29 cellular contexts compared by ENCODE assay signal in genomic region chr15:73324496-73325170, GRCh38. TPM values are rescaled to one million over a fixed set of nuclear protein-coding genes. Genes with fewer than 3 reads are reported as not detected.
DNase-seq lines count a peak whose midpoint lies in the region; ATAC-seq, FAIRE-seq and TF ChIP-seq lines count a peak whose summit lies in the region.
"Had no signal": no experiment of that assay in that cellular context is flagged by ENCODE, and none has a peak within 500 bp of the region (broad histone marks: within the 10 kb centered on the region; RNA-seq: fewer than 3 reads in every experiment).

No MANE protein-coding gene starts in this region.

- 87% methylated on average over 7 of the region's 16 CpGs for WGBS in right lobe of liver (ENCODE audit: insufficient coverage, low coverage, low lambda C conversion rate, missing lambda C conversion rate)
- 60% methylated on average over 11 of the region's 16 CpGs for WGBS in HepG2 (ENCODE audit: low lambda C conversion rate)
- WGBS in trophoblast cell (ENCODE audit: extremely low coverage, insufficient coverage, insufficient read length): no CpG with 5 or more reads among the region's 16 CpGs
- 96% methylated on average over 11 of the region's 16 CpGs for whole genome bisulfite sequencing in esophagus muscularis mucosa

- in situ Hi-C loops in HepG2 (cut with HindIII; ENCODE audit: extremely low pct_ligation_motif_present, low pct_unique_long_range_greater_than_20kb): no loop called here

- TF ChIP-seq RAD21 in HepG2 (CRISPR knock-in tag; IDR thresholded peaks at IDR 0.05): no peak

- H3K14ac ChIP-seq in trophoblast cell (ENCODE audit: low read length): no peak overlapping the region

- POLR2A ChIA-PET in HepG2 (lab: Yijun Ruan, JAX) (no interaction called here), activated B cell treated with CpG ODN at 0.5 μM for 24 hours (lab: Charles Lee) (no interaction called here)

- H3K23ac ChIP-seq in trophoblast cell (ENCODE audit: low read length): no peak overlapping the region

- H3K79me1 ChIP-seq in trophoblast cell (ENCODE audit: low read length): no peaks in the 10 kb centered on the region

- no peak overlapping the region for H4K8ac ChIP-seq in trophoblast cell (ENCODE audit: low read depth, low read length)

- no peak for FAIRE-seq in HepG2 (lab: Jason Lieb, UNC)
- FAIRE-seq: A549, GM12891 had no signal

- no peaks in the 10 kb centered on the region for H3K27me3 ChIP-seq in right lobe of liver
- peaks cover 4 to 41% of the 10 kb centered on the region in 2 experiments; a peak in 4 of 5 replicates for H3K27me3 ChIP-seq in HepG2 (ENCODE audit: control insufficient read depth in 1 of 2, insufficient read depth in 2 of 2, low read length in 2 of 2)
- no peaks in the 10 kb centered on the region for H3K27me3 ChIP-seq in trophoblast cell (ENCODE audit: insufficient read depth, low read length)
- peaks cover 0 to 65% (median 3%) of the 10 kb centered on the region in 4 donors for H3K27me3 ChIP-seq in esophagus muscularis mucosa
- H3K27me3 ChIP-seq: MG63, SJSA1 had no signal

- H3K4me2 ChIP-seq in HepG2 (ENCODE audit: low read depth, low read length) (no peak overlapping the region), trophoblast cell (ENCODE audit: low read length) (no peak overlapping the region)
- H3K4me2 ChIP-seq: A549, PC-9 had no signal

- no peak overlapping the region for H2AFZ ChIP-seq in HepG2 (ENCODE audit: low read length)
- no peak overlapping the region for H2AFZ ChIP-seq in trophoblast cell (ENCODE audit: insufficient read depth, low read length, poor library complexity)
- H2AFZ ChIP-seq: PC-9 had no signal

- no peak overlapping the region for H2AK5ac ChIP-seq in trophoblast cell (ENCODE audit: low read length)

- H4K91ac ChIP-seq in trophoblast cell (ENCODE audit: low read depth, low read length): no peak overlapping the region

- CTCF ChIA-PET in HepG2 (lab: Yijun Ruan, JAX; ENCODE audit: low intra/inter-chr PET ratio, low total read pairs) (no interaction called here), activated B cell treated with CpG ODN at 0.5 μM for 24 hours (lab: Charles Lee) (no interaction called here)

- H3K9me3 Mint-ChIP-seq in activated B cell treated with CpG ODN at 0.5 μM for 24 hours: no peaks in the 10 kb centered on the region
- H3K9me3 Mint-ChIP-seq: CD8-positive, alpha-beta memory T cell; H9; HFFc6 had no signal

- no peaks in the 10 kb centered on the region for H3K9me3 ChIP-seq in right lobe of liver
- H3K9me3 ChIP-seq in HepG2 (ENCODE audit: low read length): no peaks in the 10 kb centered on the region
- H3K9me3 ChIP-seq in trophoblast cell (ENCODE audit: insufficient read depth, low read depth, low read length): no peaks in the 10 kb centered on the region
- H3K9me3 ChIP-seq in esophagus muscularis mucosa: no peaks in the 10 kb centered on the region
- H3K9me3 ChIP-seq: A549, MG63, SJSA1 had no signal

- TF ChIP-seq CTCF in right lobe of liver (IDR thresholded peaks at IDR 0.05): no peak
- TF ChIP-seq CTCF in HepG2 (CRISPR knock-in tag; IDR thresholded peaks at IDR 0.05): no peak
- TF ChIP-seq CTCF in activated B cell treated with CpG ODN at 0.5 μM for 24 hours (IDR thresholded peaks at IDR 0.05): no peak
- TF ChIP-seq CTCF in esophagus muscularis mucosa (IDR thresholded peaks at IDR 0.05): no peak

- H3K36me3 Mint-ChIP-seq in activated B cell treated with CpG ODN at 0.5 μM for 24 hours (ENCODE audit: low read depth): no peaks in the 10 kb centered on the region
- H3K36me3 Mint-ChIP-seq: CD8-positive, alpha-beta memory T cell had no signal

- no peaks in the 10 kb centered on the region for H3K79me2 ChIP-seq in HepG2 (ENCODE audit: insufficient read depth, low read length)
- H3K79me2 ChIP-seq in trophoblast cell (ENCODE audit: control insufficient read depth, insufficient read depth, low read length, poor library complexity): no peaks in the 10 kb centered on the region

- intact Hi-C loops in right lobe of liver (cut with DNase I): no loop called here
- intact Hi-C loops in HepG2 (cut with micrococcal nuclease; ENCODE audit: unreplicated experiment): no loop called here
- intact Hi-C loops in activated B cell treated with CpG ODN at 0.5 μM for 24 hours (cut with micrococcal nuclease): no loop called here
- intact Hi-C loops in esophagus muscularis mucosa (cut with DNase I): no loop called here

- H3K27ac Mint-ChIP-seq in activated B cell treated with CpG ODN at 0.5 μM for 24 hours: no peak overlapping the region
- H3K27ac Mint-ChIP-seq: CD8-positive, alpha-beta memory T cell; HFFc6 had no signal

- TF ChIP-seq EP300 in HepG2 (IDR thresholded peaks at IDR 0.05; ENCODE audit: low read depth in 2 of 2, low read length in 2 of 2) (no peak), HepG2 (CRISPR knock-in tag; IDR thresholded peaks at IDR 0.05; ENCODE audit: borderline replicate concordance) (no peak), esophagus muscularis mucosa (IDR thresholded peaks at IDR 0.05) (no peak)

- no peak overlapping the region for H3K4me3 ChIP-seq in right lobe of liver
- H3K4me3 ChIP-seq in HepG2 (replicated peaks in 1 of 3; ENCODE audit: insufficient read depth in 1 of 3, low read depth in 2 of 3, low read length in 3 of 3): no peak overlapping the region
- H3K4me3 ChIP-seq in trophoblast cell (ENCODE audit: low read depth, low read length): peak overlapping the region; percentile 50
- H3K4me3 ChIP-seq in esophagus muscularis mucosa: no peak overlapping the region
- H3K4me3 ChIP-seq: A549, MG63, PC-9, SJSA1 had no signal

- no peak for TF ChIP-seq POLR2A in right lobe of liver (IDR thresholded peaks at IDR 0.05)
- no peak for TF ChIP-seq POLR2A in HepG2 (IDR thresholded peaks at IDR 0.05; ENCODE audit: insufficient read depth in 1 of 2, low read depth in 2 of 2, low read length in 2 of 2)
- no peak for TF ChIP-seq POLR2A in esophagus muscularis mucosa (IDR thresholded peaks at IDR 0.05; ENCODE audit: low read depth)

- no peak overlapping the region for H2BK120ac ChIP-seq in trophoblast cell (ENCODE audit: insufficient read depth, low read length, poor library complexity)

- ATAC-seq in right lobe of liver: no peak
- ATAC-seq in HepG2: no peak
- ATAC-seq in activated B cell treated with CpG ODN at 0.5 μM for 24 hours (ENCODE audit: low read depth): no peak
- ATAC-seq in GM21367 (IDR thresholded peaks at IDR 0.05; ENCODE audit: unreplicated experiment): no peak

- H3K27me3 Mint-ChIP-seq in activated B cell treated with CpG ODN at 0.5 μM for 24 hours: no peaks in the 10 kb centered on the region

- no TSS peak for BruUV-seq in HepG2 (replicated peaks; lab: Mats Ljungman, UMichigan)

- H3K4me1 Mint-ChIP-seq in activated B cell treated with CpG ODN at 0.5 μM for 24 hours: peaks cover 4% of the 10 kb centered on the region

- H3K4ac ChIP-seq in trophoblast cell (ENCODE audit: low read depth, low read length): no peak overlapping the region

- H3K9ac ChIP-seq in HepG2 (ENCODE audit: insufficient read depth, low read depth, low read length): no peak overlapping the region
- no peak overlapping the region for H3K9ac ChIP-seq in trophoblast cell (ENCODE audit: low read length)

- peak in 2 of 3 donors; percentile 5 to 15 for DNase-seq in right lobe of liver
- DNase-seq in HepG2 (ENCODE audit: low spot score): no peak
- DNase-seq in activated B cell treated with CpG ODN at 0.5 μM for 24 hours: peak; percentile 11
- no peak for DNase-seq in trophoblast cell
- no peak for DNase-seq in activated T-cell treated with anti-CD3 and anti-CD28 coated beads, Interleukin-2, amount 50 U/mL, for 1 hour
- no peak for DNase-seq in esophagus muscularis mucosa (ENCODE audit: extremely low spot score)
- DNase-seq: AML-193; CD8-positive, alpha-beta memory T cell; DMS 273 treated with DMSO at 0.1 percent for 48 hours; DMS79; EL; GDM1; HFFc6; MG63; NCI-H1417; NCI-H1694; NCI-H2029 treated with DMSO at 0.1 percent for 48 hours; NCI-H446 treated with DMSO at 0.1 percent for 48 hours; NCI-H526 treated with DMSO at 0.1 percent for 48 hours; PC-9; Right ventricle myocardium superior had no signal

- no peak overlapping the region for H2BK5ac ChIP-seq in trophoblast cell (ENCODE audit: low read depth, low read length, poor library complexity)

- no peak overlapping the region for H4K12ac ChIP-seq in trophoblast cell (ENCODE audit: low read depth, low read length)

- no peak overlapping the region for H3K18ac ChIP-seq in trophoblast cell (ENCODE audit: low read length)

- H3K27ac ChIP-seq in right lobe of liver: no peak overlapping the region
- no peak overlapping the region for H3K27ac ChIP-seq in HepG2 (ENCODE audit: extremely low read length, insufficient read depth, low read length)
- no peak overlapping the region for H3K27ac ChIP-seq in trophoblast cell (ENCODE audit: low read depth, low read length)
- H3K27ac ChIP-seq in esophagus muscularis mucosa (replicated peaks in 1 of 4): no peak overlapping the region
- H3K27ac ChIP-seq: A549, C4-2B, PC-9, SJSA1 had no signal

- H3K4me1 ChIP-seq in right lobe of liver (no peaks in the 10 kb centered on the region), HepG2 (ENCODE audit: insufficient read depth, low read length) (no peaks in the 10 kb centered on the region), trophoblast cell (ENCODE audit: control insufficient read depth in 1 of 2, insufficient read depth in 2 of 2, low read length in 2 of 2) (no peaks in the 10 kb centered on the region), esophagus muscularis mucosa (no peaks in the 10 kb centered on the region)
- H3K4me1 ChIP-seq: A549, SJSA1 had no signal

- H4K20me1 ChIP-seq in HepG2 (ENCODE audit: insufficient read depth, low read length): no peaks in the 10 kb centered on the region

- H3K4me3 Mint-ChIP-seq in activated B cell treated with CpG ODN at 0.5 μM for 24 hours: no peak overlapping the region
- H3K4me3 Mint-ChIP-seq: CD8-positive, alpha-beta memory T cell; H9; HFFc6 had no signal

- no peaks in the 10 kb centered on the region for H3K36me3 ChIP-seq in right lobe of liver
- no peaks in the 10 kb centered on the region for H3K36me3 ChIP-seq in HepG2 (replicated peaks in 1 of 2; ENCODE audit: control insufficient read depth in 1 of 2, insufficient read depth in 2 of 2, low read length in 2 of 2)
- peaks cover 19% of the 10 kb centered on the region in 2 experiments for H3K36me3 ChIP-seq in trophoblast cell (ENCODE audit: control insufficient read depth in 1 of 2, insufficient read depth in 2 of 2, low read length in 2 of 2)
- peaks cover 0 to 7% (median 0%) of the 10 kb centered on the region in 4 donors for H3K36me3 ChIP-seq in esophagus muscularis mucosa
- H3K36me3 ChIP-seq: MG63, SJSA1 had no signal

- H2BK12ac ChIP-seq in trophoblast cell (ENCODE audit: low read length): no peak overlapping the region

RNA-seq across cellular contexts. Expression of gene HCN4, which starts 44.1 kb away (rescaled TPM):
- under 1 TPM in 1 of 6 experiments, not detected in 5; 0.06 TPM for total RNA-seq in right lobe of liver
- not detected in 2 replicates for total RNA-seq in HepG2 (2016; rRNA removed; fragmentation: Illumina TruSeq; extraction: Trizol)
- total RNA-seq in HepG2 (2016; cell fraction: cytosol; rRNA removed; fragmentation: Illumina TruSeq; extraction: Trizol; ENCODE audit: low read depth): not detected in 2 replicates
- not detected in 2 replicates for total RNA-seq in HepG2 (2016; cell fraction: insoluble cytoplasmic fraction; rRNA removed; fragmentation: Illumina TruSeq; extraction: Trizol)
- not detected in 2 replicates for total RNA-seq in HepG2 (2016; cell fraction: membrane; rRNA removed; fragmentation: Illumina TruSeq; extraction: Trizol)
- total RNA-seq in HepG2 (2016; cell fraction: nucleus; rRNA removed; fragmentation: Illumina TruSeq; extraction: Trizol): not detected in 2 replicates
- not detected in 2 replicates for polyA plus RNA-seq in HepG2 (2011; rRNA removed)
- polyA plus RNA-seq in HepG2 (2011; cell fraction: cytosol; rRNA removed): not detected in 2 replicates
- polyA plus RNA-seq in HepG2 (2011; cell fraction: nucleus; rRNA removed): not detected in 2 replicates
- polyA plus RNA-seq in HepG2 (2012): not detected in 2 replicates
- polyA plus RNA-seq in HepG2 (2016; cell fraction: cytosol; fragmentation: Illumina TruSeq; extraction: Trizol; ENCODE audit: low read depth): not detected in 2 replicates
- not detected in 2 replicates for polyA plus RNA-seq in HepG2 (2016; cell fraction: insoluble cytoplasmic fraction; fragmentation: Illumina TruSeq; extraction: Trizol; ENCODE audit: low read depth)
- not detected in 2 replicates for polyA plus RNA-seq in HepG2 (2016; cell fraction: membrane; fragmentation: Illumina TruSeq; extraction: Trizol; ENCODE audit: low read depth)
- polyA plus RNA-seq in HepG2 (2016; cell fraction: nucleus; fragmentation: Illumina TruSeq; extraction: Trizol; ENCODE audit: insufficient read depth, low read depth): not detected in 2 replicates
- 0.05 TPM in 1 of 2 replicates, not detected in the other for polyA minus RNA-seq in HepG2 (2011; rRNA and poly(A)+ RNA removed; ENCODE audit: low replicate concordance)
- polyA minus RNA-seq in HepG2 (2011; cell fraction: cytosol; rRNA and poly(A)+ RNA removed): not detected in 2 replicates
- polyA minus RNA-seq in HepG2 (2011; cell fraction: nucleus; rRNA and poly(A)+ RNA removed): not detected in 2 replicates
- total RNA-seq in activated B cell treated with CpG ODN at 0.5 μM for 24 hours: not detected in 2 replicates
- 2.9 and 3.0 TPM in 2 replicates for polyA plus RNA-seq in trophoblast cell (2013)
- under 1 TPM in 1 of 4 donors, not detected in 3; 0.17 TPM for total RNA-seq in esophagus muscularis mucosa
- total RNA-seq: HFFc6, LHCN-M2, PC-9, RPMI7951, SJSA1 had no signal
- polyA plus RNA-seq: CD8-positive, alpha-beta memory T cell had no signal

Comparison
In these comparisons a context has a peak if more than half of its experiments do, and no peak if none do; other contexts are left out.
1. DNase-seq: peak in right lobe of liver (2 of 3) and activated B cell treated with CpG ODN at 0.5 μM for 24 hours (single experiment); none in HepG2 (single experiment), trophoblast cell (0 of 2), activated T-cell treated with anti-CD3 and anti-CD28 coated beads, Interleukin-2, amount 50 U/mL, for 1 hour (single experiment) and esophagus muscularis mucosa (single experiment).